In genomic region chr1:17538010-17538409, GRCh38 we compare ENCODE assay signal across 13 cellular contexts. TPM values are rescaled to one million over a fixed set of nuclear protein-coding genes. Genes with fewer than 3 reads are reported as not detected.
DNase-seq lines count a peak whose midpoint lies in the region; ATAC-seq and TF ChIP-seq lines count a peak whose summit lies in the region.
"Had no signal": no experiment of that assay in that cellular context is flagged by ENCODE, and none has a peak within 500 bp of the region (broad histone marks: within the 10 kb centered on the region; RNA-seq: fewer than 3 reads in every experiment).

No MANE protein-coding gene starts in this region.

- H3K27ac Mint-ChIP-seq in GM23338, result no peak overlapping the region
- H3K27ac Mint-ChIP-seq: activated T-helper 1 cell treated with anti-CD3 and anti-CD28 coated beads, Interleukin-12 subunit alpha, Interleukin-12 subunit beta, Interleukin-2, Interleukin-4 antibody, amounts not matched to agents 30 ng/mL and 10 ng/mL and 1 ng/mL, durations not matched to agents 14 hours and 24 hours and 36 hours had no signal

- no peaks in the 10 kb centered on the region; the same call in 2 of the 3 replicates for H3K36me3 Mint-ChIP-seq in GM23338 (ENCODE audit: low read depth)

- H3K4me1 ChIP-seq in GM23338 (ENCODE audit: insufficient read depth) (peaks cover 30% of the 10 kb centered on the region), liver (ENCODE audit: control insufficient read depth in 4 of 4, insufficient read depth in 4 of 4, low read length in 3 of 4) (peaks cover 6 to 27% (median 15%) of the 10 kb centered on the region in 4 donors), gastrocnemius medialis (peaks cover 31 to 32% of the 10 kb centered on the region in 2 donors)

- H3K4me1 Mint-ChIP-seq in GM23338, result peaks cover 33% of the 10 kb centered on the region

- no peak overlapping the region for H3K9ac ChIP-seq in liver (ENCODE audit: low read depth in 1 of 2, low read length in 2 of 2)

- H3K9me3 Mint-ChIP-seq in GM23338, result no peaks in the 10 kb centered on the region; the same call in 2 of the 3 replicates
- H3K9me3 Mint-ChIP-seq: activated T-helper 1 cell treated with anti-CD3 and anti-CD28 coated beads, Interleukin-12 subunit alpha, Interleukin-12 subunit beta, Interleukin-2, Interleukin-4 antibody, amounts not matched to agents 30 ng/mL and 10 ng/mL and 1 ng/mL, durations not matched to agents 14 hours and 24 hours and 36 hours had no signal

- H3K4me3 ChIP-seq in GM23338, result no peak overlapping the region
- no peak overlapping the region for H3K4me3 ChIP-seq in liver (ENCODE audit: low read depth in 1 of 3, low read length in 3 of 3)
- no peak overlapping the region for H3K4me3 ChIP-seq in gastrocnemius medialis
- H3K4me3 ChIP-seq: body of pancreas had no signal

- H3K27me3 Mint-ChIP-seq in GM23338 (ENCODE audit: insufficient read depth, low read depth, poor library complexity), result peaks cover 10% of the 10 kb centered on the region

- ATAC-seq in GM23338 (no peak), gastrocnemius medialis (no peak), GM18498 (IDR thresholded peaks at IDR 0.05; ENCODE audit: unreplicated experiment) (no peak), HG03039 (IDR thresholded peaks at IDR 0.05; ENCODE audit: unreplicated experiment) (no peak)

- peaks cover 21% of the 10 kb centered on the region for H3K79me2 ChIP-seq in GM23338 (replicated peaks; ENCODE audit: insufficient read depth)

- H3K27ac ChIP-seq in GM23338 (ENCODE audit: low read depth), result peak overlapping the region; percentile 81
- peak overlapping the region; percentile 58 for H3K27ac ChIP-seq in cingulate gyrus (ENCODE audit: low read depth, low read length)
- H3K27ac ChIP-seq in liver (ENCODE audit: low read depth in 1 of 2, low read length in 2 of 2), result peak overlapping the region; percentile 73 to 80
- H3K27ac ChIP-seq in gastrocnemius medialis, result peak overlapping the region; percentile 73 to 80 (median 78)

- TF ChIP-seq POLR2A in gastrocnemius medialis (IDR thresholded peaks at IDR 0.05), result no peak

- no peak overlapping the region for H2AFZ ChIP-seq in GM23338

- no peak for DNase-seq in GM23338 (ENCODE audit: low spot score)
- no peak for DNase-seq in gastrocnemius medialis
- DNase-seq in dermis blood vessel endothelial cell, result no peak
- no peak for DNase-seq in NCI-H524 (lab: John Stamatoyannopoulos, UW)
- DNase-seq: activated CD4-positive, alpha-beta T cell treated with anti-CD3 and anti-CD28 coated beads for 4 hours; MV-4-11; NCI-H345 had no signal

- TF ChIP-seq RAD21 in liver (IDR thresholded peaks at IDR 0.05), result no peak

- no peak overlapping the region; the same call in 2 of the 3 replicates for H3K4me3 Mint-ChIP-seq in GM23338
- H3K4me3 Mint-ChIP-seq: activated T-helper 1 cell treated with anti-CD3 and anti-CD28 coated beads, Interleukin-12 subunit alpha, Interleukin-12 subunit beta, Interleukin-2, Interleukin-4 antibody, amounts not matched to agents 30 ng/mL and 10 ng/mL and 1 ng/mL, durations not matched to agents 14 hours and 24 hours and 36 hours had no signal

- H3K36me3 ChIP-seq in GM23338 (ENCODE audit: insufficient read depth) (no peaks in the 10 kb centered on the region), liver (ENCODE audit: control insufficient read depth in 4 of 4, insufficient read depth in 3 of 4, low read depth in 1 of 4, low read length in 3 of 4) (no peaks in the 10 kb centered on the region), gastrocnemius medialis (no peaks in the 10 kb centered on the region)

- H3F3A ChIP-seq in GM23338 (replicated peaks; ENCODE audit: low read depth), result peaks cover 22% of the 10 kb centered on the region

- H3K27me3 ChIP-seq in GM23338 (ENCODE audit: insufficient read depth) (no peaks in the 10 kb centered on the region), liver (ENCODE audit: control insufficient read depth in 4 of 4, insufficient read depth in 4 of 4, low read length in 3 of 4) (no peaks in the 10 kb centered on the region), gastrocnemius medialis (no peaks in the 10 kb centered on the region)
- H3K27me3 ChIP-seq: body of pancreas had no signal

- H3K9me2 ChIP-seq in GM23338 (ENCODE audit: insufficient read depth), result no peaks in the 10 kb centered on the region

- in situ Hi-C loops in gastrocnemius medialis (cut with MboI; ENCODE audit: low sequenced_read_pairs in 4 of 4), result no loop called here

- 50% methylated on average over 7 of the region's 7 CpGs for WGBS in liver

- no peaks in the 10 kb centered on the region for H4K20me1 ChIP-seq in GM23338 (replicated peaks; ENCODE audit: insufficient read depth)

- peak overlapping the region; percentile 50; the same call in 1 of the 2 replicates for H3K4me2 ChIP-seq in GM23338

- intact Hi-C loops in gastrocnemius medialis (cut with DNase I; ENCODE audit: low total_unique reads), result no loop called here

- no peak for TF ChIP-seq CTCF in GM23338 (conservative IDR thresholded peaks at IDR 0.05; ENCODE audit: low read depth in 2 of 2)
- TF ChIP-seq CTCF in liver (IDR thresholded peaks at IDR 0.05; ENCODE audit: low read depth, low read length, missing input control), result no peak
- no peak for TF ChIP-seq CTCF in gastrocnemius medialis (IDR thresholded peaks at IDR 0.05 in 4 of 5, conservative IDR thresholded peaks at IDR 0.05 in 1 of 5)

- H3K9me3 ChIP-seq in liver (ENCODE audit: control insufficient read depth in 4 of 4, low read length in 3 of 4) (no peaks in the 10 kb centered on the region), gastrocnemius medialis (no peaks in the 10 kb centered on the region)
- H3K9me3 ChIP-seq: body of pancreas had no signal

TF ChIP-seq in GM23338, 12 proteins besides CTCF, POLR2A, EP300 and RAD21 (continues in another document):
- no peak for TF ChIP-seq JUNB (IDR thresholded peaks at IDR 0.05; ENCODE audit: unreplicated experiment)
- no peak for TF ChIP-seq POLR2AphosphoS5 (IDR thresholded peaks at IDR 0.05; ENCODE audit: low read depth)
- no peak for TF ChIP-seq EZH2 (IDR thresholded peaks at IDR 0.05; ENCODE audit: low read depth, unreplicated experiment)
- no peak for TF ChIP-seq ZNF331 (CRISPR knock-in tag; IDR thresholded peaks at IDR 0.05; ENCODE audit: low read depth)
- no peak for TF ChIP-seq ZNF114 (CRISPR knock-in tag; IDR thresholded peaks at IDR 0.05)

TF ChIP-seq in liver, 16 proteins besides CTCF, POLR2A, EP300 and RAD21:
- TF ChIP-seq SP1 (IDR thresholded peaks at IDR 0.05) (peak; percentile 23), RXRA (IDR thresholded peaks at IDR 0.05) (peak; percentile 49), HNF4A (conservative IDR thresholded peaks at IDR 0.05) (peak; percentile 81 to 85), FOXA1 (IDR thresholded peaks at IDR 0.05) (no peak), HNF4G (IDR thresholded peaks at IDR 0.05) (peak; percentile 46)

RNA-seq across cellular contexts. Expression of gene ARHGEF10L, which starts 1.5 kb away (rescaled TPM):
- 37.9 and 46.8 TPM in 2 replicates for total RNA-seq in GM23338 (2014; rRNA removed; shearing (Covaris generic))
- polyA plus RNA-seq in GM23338 (2016; fragmentation: Nextera tagmentation; extraction: Ambion mirVana) (12.1 and 13.4 TPM in 2 replicates), liver (10 to 100 TPM; 54.0 to 60.9 TPM)
- total RNA-seq in liver (100 to 1,000 TPM in 1 of 2 donors, 10 to 100 TPM in 1; 26.3 to 169 TPM), gastrocnemius medialis (100 to 1,000 TPM in 1 of 4 donors, 10 to 100 TPM in 3; 21.2 to 111 (median 73.8) TPM), dermis blood vessel endothelial cell (0.70 and 0.85 TPM in 2 replicates)
- total RNA-seq: activated T-helper 1 cell treated with anti-CD3 and anti-CD28 coated beads, Interleukin-12 subunit alpha, Interleukin-12 subunit beta, Interleukin-2, Interleukin-4 antibody, amounts not matched to agents 30 ng/mL and 10 ng/mL and 1 ng/mL, durations not matched to agents 14 hours and 24 hours and 36 hours had no signal

Comparison
In these comparisons a context has a peak if more than half of its experiments do, and no peak if none do; other contexts are left out.
1. RNA of gene ARHGEF10L, which starts 1.5 kb away (total RNA-seq): 26.3 to 169 TPM in liver, 21.2 to 111 TPM in gastrocnemius medialis and 37.9 to 46.8 TPM in GM23338; 0.70 to 0.85 TPM in dermis blood vessel endothelial cell; every median in the first group is over 10 times any median in the second.
2. Peak in every context shown above with its lines, with median percentiles within 50 percentile points of each other: H3K27ac ChIP-seq.